In genomic region chr4:113762851-113763172, GRCh38 we compare ENCODE assay signal across 8 cellular contexts. TPM values are rescaled to one million over a fixed set of nuclear protein-coding genes. Genes with fewer than 3 reads are reported as not detected.
DNase-seq lines count a peak whose midpoint lies in the region; ATAC-seq and TF ChIP-seq lines count a peak whose summit lies in the region.

No MANE protein-coding gene starts in this region.

- H3K27ac Mint-ChIP-seq in activated naive CD4-positive, alpha-beta T cell treated with anti-CD3 and anti-CD28 coated beads, Interleukin-2, amount 50 U/mL, for 24 hours: peak overlapping the region; percentile 96
- H3K27ac Mint-ChIP-seq in type B pancreatic cell: peak overlapping the region; percentile 99

- no peaks in the 10 kb centered on the region for H3K4me1 ChIP-seq in lung (ENCODE audit: control insufficient read depth in 2 of 2, insufficient read depth in 2 of 2, low read length in 2 of 2)

- 2 to 3% methylated on average over 8 of the region's 8 CpGs for WGBS in lung, 2 donors

- TF ChIP-seq CTCF in astrocyte of the spinal cord (IDR thresholded peaks at IDR 0.05; ENCODE audit: low read depth, low read length) (no peak), lung (IDR thresholded peaks at IDR 0.05; ENCODE audit: control extremely low read depth, extremely low read depth) (no peak), type B pancreatic cell (conservative IDR thresholded peaks at IDR 0.05) (no peak)

- H3K36me3 ChIP-seq in lung (ENCODE audit: control insufficient read depth in 2 of 2, insufficient read depth in 2 of 2, low read length in 2 of 2): no peaks in the 10 kb centered on the region

- peak overlapping the region; percentile 94 for H3K4me3 Mint-ChIP-seq in activated naive CD4-positive, alpha-beta T cell treated with anti-CD3 and anti-CD28 coated beads, Interleukin-2, amount 50 U/mL, for 24 hours
- peak overlapping the region; percentile 96 for H3K4me3 Mint-ChIP-seq in type B pancreatic cell

- H3K9me3 Mint-ChIP-seq in activated naive CD4-positive, alpha-beta T cell treated with anti-CD3 and anti-CD28 coated beads, Interleukin-2, amount 50 U/mL, for 24 hours: no peaks in the 10 kb centered on the region
- H3K9me3 Mint-ChIP-seq in type B pancreatic cell: no peaks in the 10 kb centered on the region

- no peaks in the 10 kb centered on the region for H3K27me3 Mint-ChIP-seq in activated naive CD4-positive, alpha-beta T cell treated with anti-CD3 and anti-CD28 coated beads, Interleukin-2, amount 50 U/mL, for 24 hours
- H3K27me3 Mint-ChIP-seq in type B pancreatic cell: peaks cover 4% of the 10 kb centered on the region

- peak overlapping the region; percentile 80 to 99 for H3K27ac ChIP-seq in lung (ENCODE audit: low read depth in 1 of 2, low read length in 1 of 2)

- H3K27me3 ChIP-seq in lung (ENCODE audit: control insufficient read depth, insufficient read depth): no peaks in the 10 kb centered on the region

- H3K36me3 Mint-ChIP-seq in activated naive CD4-positive, alpha-beta T cell treated with anti-CD3 and anti-CD28 coated beads, Interleukin-2, amount 50 U/mL, for 24 hours: peaks cover 20% of the 10 kb centered on the region
- peaks cover 7% of the 10 kb centered on the region for H3K36me3 Mint-ChIP-seq in type B pancreatic cell

- no peaks in the 10 kb centered on the region for H3K9me3 ChIP-seq in lung (ENCODE audit: control insufficient read depth in 2 of 2, insufficient read depth in 1 of 2, low read length in 1 of 2)

- H3K4me1 Mint-ChIP-seq in activated naive CD4-positive, alpha-beta T cell treated with anti-CD3 and anti-CD28 coated beads, Interleukin-2, amount 50 U/mL, for 24 hours: peaks cover 34% of the 10 kb centered on the region
- H3K4me1 Mint-ChIP-seq in type B pancreatic cell (ENCODE audit: unreplicated experiment): peaks cover 18% of the 10 kb centered on the region

- DNase-seq in activated naive CD4-positive, alpha-beta T cell (lab: John Stamatoyannopoulos, UW): no peak
- DNase-seq in astrocyte of the spinal cord (ENCODE audit: low read depth, low spot score) (no peak), lung (ENCODE audit: low spot score) (no peak), type B pancreatic cell (ENCODE audit: extremely low spot score, unreplicated experiment) (no peak), Kasumi-1 (lab: John Stamatoyannopoulos, UW) (no peak), LoVo (ENCODE audit: low spot score) (no peak)
- no peak for DNase-seq in activated CD8-positive, alpha-beta memory T cell treated with anti-CD3 and anti-CD28 coated beads, Interleukin-2, amount 50 U/mL, for 48 hours

- in situ Hi-C loops in astrocyte of the spinal cord (cut with HindIII; ENCODE audit: low sequenced_read_pairs): no loop called here

- peak overlapping the region; percentile 91 for H3K4me3 ChIP-seq in astrocyte of the spinal cord (ENCODE audit: low read depth, low read length)
- no peak overlapping the region for H3K4me3 ChIP-seq in lung

- ATAC-seq in lung (ENCODE audit: insufficient read depth, low FRiP score): no peak

RNA-seq across cellular contexts. Expression of gene CAMK2D, which starts 1.3 kb away (rescaled TPM):
- total RNA-seq in lung (10 to 100 TPM; 57.0 to 98.2 TPM), type B pancreatic cell (ENCODE audit: low replicate concordance) (57.6 and 62.0 TPM in 2 replicates)
- polyA plus RNA-seq in lung: 10 to 100 TPM; 11.9 to 16.2 TPM
